Comparison of ENCODE assay signal across 1 cellular context in the genomic region with DNA sequence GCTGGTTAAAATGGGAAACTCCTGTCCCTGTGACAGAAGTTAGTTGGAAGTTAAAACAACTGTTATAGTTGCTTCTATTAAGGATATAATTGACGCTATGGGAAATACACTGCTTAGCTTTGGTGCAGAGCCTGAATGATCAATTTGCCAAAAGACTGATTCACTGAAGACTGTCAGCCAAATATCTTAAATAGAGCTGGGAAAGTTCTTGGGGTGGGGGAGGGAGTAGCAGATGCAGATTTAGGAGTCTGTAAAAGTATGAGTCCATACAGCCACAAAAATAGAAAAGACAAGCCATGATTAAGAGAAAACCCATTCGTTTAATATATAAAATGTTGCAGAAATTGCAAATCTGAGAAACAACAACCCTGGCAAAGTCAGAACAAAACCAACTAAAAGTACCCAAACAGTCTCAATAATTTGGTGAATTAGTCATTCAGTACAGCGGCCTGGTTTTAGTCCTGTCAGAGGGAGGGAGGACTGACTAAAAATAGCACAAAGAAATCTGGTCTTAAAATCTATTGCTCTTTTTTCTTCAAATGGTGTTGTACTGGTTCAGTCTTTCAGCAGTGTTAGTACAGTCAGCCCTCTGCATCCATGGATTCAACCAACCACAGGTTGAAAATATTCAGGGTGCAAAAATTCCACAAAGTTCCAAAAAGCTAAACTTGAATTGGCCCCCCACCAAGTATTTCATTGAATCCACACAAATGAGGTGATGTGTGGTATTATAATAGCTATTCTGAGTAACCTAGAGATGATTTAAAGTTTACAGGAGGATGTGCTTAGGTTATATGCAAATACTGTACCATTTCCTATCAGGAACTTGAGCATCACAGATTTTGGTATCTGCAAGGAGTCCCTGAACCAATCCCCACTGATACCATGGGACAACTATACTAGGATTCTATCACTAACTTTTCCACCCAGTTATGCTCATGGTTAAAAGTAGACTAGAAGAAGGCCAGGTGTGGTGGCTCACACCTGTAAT.
TF ChIP-seq lines count a peak whose summit lies in the region.

No MANE protein-coding gene starts in this region.

TF ChIP-seq in HepG2, 621 proteins besides CTCF, POLR2A, EP300 and RAD21 (continued from another document):
- TF ChIP-seq, protein P1, sequence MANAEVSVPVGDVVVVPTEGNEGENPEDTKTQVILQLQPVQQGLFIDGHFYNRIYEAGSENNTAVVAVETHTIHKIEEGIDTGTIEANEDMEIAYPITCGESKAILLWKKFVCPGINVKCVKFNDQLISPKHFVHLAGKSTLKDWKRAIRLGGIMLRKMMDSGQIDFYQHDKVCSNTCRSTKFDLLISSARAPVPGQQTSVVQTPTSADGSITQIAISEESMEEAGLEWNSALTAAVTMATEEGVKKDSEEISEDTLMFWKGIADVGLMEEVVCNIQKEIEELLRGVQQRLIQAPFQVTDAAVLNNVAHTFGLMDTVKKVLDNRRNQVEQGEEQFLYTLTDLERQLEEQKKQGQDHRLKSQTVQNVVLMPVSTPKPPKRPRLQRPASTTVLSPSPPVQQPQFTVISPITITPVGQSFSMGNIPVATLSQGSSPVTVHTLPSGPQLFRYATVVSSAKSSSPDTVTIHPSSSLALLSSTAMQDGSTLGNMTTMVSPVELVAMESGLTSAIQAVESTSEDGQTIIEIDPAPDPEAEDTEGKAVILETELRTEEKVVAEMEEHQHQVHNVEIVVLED (CRISPR knock-in tag; IDR thresholded peaks at IDR 0.05; ENCODE audit: borderline replicate concordance) = no peak
